10 cellular contexts compared by ENCODE assay signal in genomic region chr20:21529863-21530262, GRCh38. TPM values are rescaled to one million over a fixed set of nuclear protein-coding genes. Genes with fewer than 3 reads are reported as not detected.
DNase-seq lines count a peak whose midpoint lies in the region; ATAC-seq and TF ChIP-seq lines count a peak whose summit lies in the region.
"Had no signal": no experiment of that assay in that cellular context is flagged by ENCODE, and none has a peak within 500 bp of the region (broad histone marks: within the 10 kb centered on the region; RNA-seq: fewer than 3 reads in every experiment).

No MANE protein-coding gene starts in this region.

- intact Hi-C loops in HCT116 (cut with micrococcal nuclease): loop anchor here (2.0 to 5.0 kb wide), 2 partner anchors 42 to 85 kb away; no protein-coding TSS in a partner anchor
- intact Hi-C loops in PC-3 (cut with micrococcal nuclease): no loop called here

- H3K79me2 ChIP-seq in HCT116 (ENCODE audit: insufficient read depth, low read length): no peaks in the 10 kb centered on the region
- no peaks in the 10 kb centered on the region for H3K79me2 ChIP-seq in PC-3 (ENCODE audit: low read length)

- H3K27me3 ChIP-seq in HCT116 (ENCODE audit: insufficient read depth, low read length) (peaks cover 19% of the 10 kb centered on the region; the same call in 1 of the 2 replicates), PC-3 (ENCODE audit: low read length) (peaks cover 36% of the 10 kb centered on the region)

- H2AFZ ChIP-seq in HCT116 (ENCODE audit: low read depth, low read length, poor library complexity, severe bottlenecking) (peak overlapping the region; percentile 56), PC-3 (ENCODE audit: low read length) (0 out of 2 replicates have a peak overlapping the region, but pooled peaks have one; percentile 5)

- BruUV-seq in HCT116 (replicated peaks; lab: Mats Ljungman, UMichigan): no TSS peak
- no TSS peak for BruUV-seq in PC-3 (replicated peaks; lab: Mats Ljungman, UMichigan)

- H3K4me3 ChIP-seq in HCT116 (replicated peaks in 1 of 2; ENCODE audit: low read depth in 1 of 2, low read length in 2 of 2) (no peak overlapping the region), PC-3 (ENCODE audit: low read length) (no peak overlapping the region)
- H3K4me3 ChIP-seq: gastrocnemius medialis had no signal

- no peaks in the 10 kb centered on the region for H3K9me2 ChIP-seq in HCT116 (ENCODE audit: insufficient read depth)
- no peaks in the 10 kb centered on the region for H3K9me2 ChIP-seq in PC-3 (replicated peaks; ENCODE audit: low read length)

- TF ChIP-seq POLR2A in HCT116 (IDR thresholded peaks at IDR 0.05; ENCODE audit: borderline replicate concordance, extremely low read depth, insufficient read depth, insufficient read length): no peak

- ATAC-seq in HCT116: peak; percentile 81
- peak; percentile 24; the same call in 1 of the 2 replicates for ATAC-seq in PC-3
- ATAC-seq in HG02642 (IDR thresholded peaks at IDR 0.05; ENCODE audit: poor library complexity, unreplicated experiment): no peak
- ATAC-seq in HG03432 (IDR thresholded peaks at IDR 0.05; ENCODE audit: unreplicated experiment): no peak
- ATAC-seq: gastrocnemius medialis had no signal

- H3K9ac ChIP-seq in HCT116 (ENCODE audit: low read length): no peak overlapping the region
- H3K9ac ChIP-seq in PC-3 (ENCODE audit: low read length): no peak overlapping the region

- no peaks in the 10 kb centered on the region for H4K20me1 ChIP-seq in HCT116 (ENCODE audit: insufficient read depth)
- no peaks in the 10 kb centered on the region for H4K20me1 ChIP-seq in PC-3 (ENCODE audit: low read length)

- H3K27ac ChIP-seq in HCT116 (ENCODE audit: low read depth, low read length): no peak overlapping the region
- H3K27ac ChIP-seq in PC-3 (ENCODE audit: low read length): no peak overlapping the region
- H3K27ac ChIP-seq: gastrocnemius medialis had no signal

- TF ChIP-seq CTCF in HCT116 (IDR thresholded peaks at IDR 0.05 in 2 of 3, conservative IDR thresholded peaks at IDR 0.05 in 1 of 3; ENCODE audit: borderline replicate concordance in 1 of 3, insufficient read depth in 1 of 3, low read depth in 2 of 3, low read length in 2 of 3) (peak in 2 of 3 experiments; percentile 58 to 65; a peak in 4 of 6 replicates), PC-3 (conservative IDR thresholded peaks at IDR 0.05; ENCODE audit: low read depth, low read length) (peak; percentile 78)

- no peak overlapping the region; the same call in 1 of the 2 replicates for H3K4me2 ChIP-seq in HCT116 (ENCODE audit: low read length)
- H3K4me2 ChIP-seq in PC-3 (ENCODE audit: low read length): no peak overlapping the region

- H3K4me1 ChIP-seq in HCT116 (ENCODE audit: control insufficient read depth in 1 of 2, insufficient read depth in 2 of 2, low read length in 2 of 2) (peaks cover 0 to 4% of the 10 kb centered on the region in 2 experiments; a peak in 1 of 4 replicates), PC-3 (ENCODE audit: insufficient read depth, low read length) (no peaks in the 10 kb centered on the region)
- H3K4me1 ChIP-seq: gastrocnemius medialis had no signal

- RAD21 ChIA-PET in HCT116 (lab: Charles Lee; ENCODE audit: low non-redundant PET in 1 of 2, low total read pairs in 2 of 2, uncharacterized antibody in 2 of 2, unreplicated experiment in 2 of 2): interaction anchor here in 1 of 2 experiments (0.7 to 1.2 kb wide), 3 partner anchors 28 to 294 kb away, joined by 3 to 4 read pairs (median 3); no protein-coding TSS in a partner anchor

- H3K9me3 ChIP-seq in HCT116 (ENCODE audit: control insufficient read depth in 1 of 2, insufficient read depth in 1 of 2, low read depth in 1 of 2, low read length in 2 of 2) (no peaks in the 10 kb centered on the region), PC-3 (ENCODE audit: low read length) (no peaks in the 10 kb centered on the region)
- H3K9me3 ChIP-seq: gastrocnemius medialis had no signal

- peak; percentile 28; the same call in 1 of the 2 replicates for TF ChIP-seq RAD21 in HCT116 (IDR thresholded peaks at IDR 0.05; ENCODE audit: low read depth)

- H3K36me3 ChIP-seq in HCT116 (ENCODE audit: control insufficient read depth in 1 of 2, insufficient read depth in 2 of 2, low read length in 2 of 2) (no peaks in the 10 kb centered on the region), PC-3 (ENCODE audit: low read depth, low read length) (no peaks in the 10 kb centered on the region)
- H3K36me3 ChIP-seq: gastrocnemius medialis had no signal

- DNase-seq in COR-L47 (lab: John Stamatoyannopoulos, UW) (peak; percentile 17), HCT116 (ENCODE audit: low read depth, low spot score) (peak; percentile 38), PC-3 (peak; percentile 23), islet precursor cell (peak; percentile 19), NCI-H510A (lab: John Stamatoyannopoulos, UW) (no peak)
- DNase-seq in activated CD4-positive, alpha-beta T cell treated with anti-CD3 and anti-CD28 coated beads for 48 hours: no peak
- DNase-seq: gastrocnemius medialis had no signal

- no peaks in the 10 kb centered on the region for H3F3A ChIP-seq in PC-3 (ENCODE audit: low read length, unreplicated experiment)

- POLR2A ChIA-PET in HCT116 (lab: Charles Lee) (no interaction called here), PC-3 (lab: Charles Lee; ENCODE audit: unreplicated experiment) (no interaction called here)

- CTCF ChIA-PET in HCT116 (lab: Charles Lee): interaction anchor here (0.9 to 2.6 kb wide), 7 partner anchors 11 to 693 kb away, joined by 3 to 15 read pairs (median 4); no protein-coding TSS in a partner anchor
- CTCF ChIA-PET in PC-3 (lab: Charles Lee): interaction anchor here (0.6 kb wide), 1 partner anchor 931 kb away, joined by 3 read pairs; no protein-coding TSS in a partner anchor

TF ChIP-seq in HCT116, 20 proteins besides CTCF, POLR2A, EP300 and RAD21:
- TF ChIP-seq JUND (IDR thresholded peaks at IDR 0.05) (no peak), TCF7L2 (IDR thresholded peaks at IDR 0.05; ENCODE audit: borderline replicate concordance, extremely low read depth, insufficient read depth, insufficient read length) (no peak)
- TF ChIP-seq, protein P1, sequence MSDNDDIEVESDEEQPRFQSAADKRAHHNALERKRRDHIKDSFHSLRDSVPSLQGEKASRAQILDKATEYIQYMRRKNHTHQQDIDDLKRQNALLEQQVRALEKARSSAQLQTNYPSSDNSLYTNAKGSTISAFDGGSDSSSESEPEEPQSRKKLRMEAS (IDR thresholded peaks at IDR 0.05): peak; percentile 73
TF ChIP-seq in HCT116: peak in this region for 1.

RNA-seq across cellular contexts. Expression of gene NKX2-2, which starts 16.0 kb away (rescaled TPM):
- total RNA-seq in HCT116 (2021; ENCODE audit: unreplicated experiment) (not detected), PC-3 (2014; rRNA removed) (not detected in 2 replicates)
- not detected in 2 replicates for polyA plus RNA-seq in HCT116 (2012)
- total RNA-seq: G401, gastrocnemius medialis had no signal

Comparison
In these comparisons a context has a peak if more than half of its experiments do, and no peak if none do; other contexts are left out.
1. DNase-seq: peak in COR-L47 (single experiment), HCT116 (single experiment), PC-3 (single experiment) and islet precursor cell (single experiment); none in activated CD4-positive, alpha-beta T cell treated with anti-CD3 and anti-CD28 coated beads for 48 hours (single experiment) and NCI-H510A (single experiment).
2. ATAC-seq: peak in HCT116 (single experiment) and PC-3 (single experiment); none in HG02642 (single experiment) and HG03432 (single experiment).